8 cellular contexts compared by ENCODE assay signal in the genomic region with DNA sequence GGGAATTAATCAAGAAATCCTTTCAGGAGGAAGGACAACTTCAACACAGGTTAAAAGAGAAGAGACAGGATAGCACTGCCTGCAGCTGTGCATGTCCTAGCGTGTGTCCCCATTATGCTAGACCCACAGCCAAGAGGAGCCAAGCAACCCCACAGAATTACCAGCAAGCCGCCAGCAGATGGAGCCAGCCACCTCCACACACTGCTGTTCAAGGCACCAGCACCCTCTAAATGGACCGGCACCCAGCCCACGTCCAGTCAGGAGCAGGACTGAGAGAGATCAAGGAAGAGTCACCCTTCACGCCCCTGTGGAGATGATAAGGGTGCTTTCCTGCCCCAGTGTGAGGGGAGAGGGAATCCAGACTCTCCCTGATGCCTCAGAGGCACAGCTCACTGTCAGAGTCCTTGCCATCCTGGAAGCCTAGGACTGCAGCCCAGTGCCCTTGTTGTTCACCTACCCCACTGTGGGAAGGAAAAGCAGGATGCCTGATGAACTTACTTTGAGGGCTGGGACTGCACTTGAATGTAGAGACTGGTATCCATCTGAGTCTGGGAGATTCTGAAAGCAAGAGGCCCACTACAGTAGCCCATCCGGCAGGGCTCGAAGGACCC. TPM values are rescaled to one million over a fixed set of nuclear protein-coding genes. Genes with fewer than 3 reads are reported as not detected.
A peak's percentile ranks its signal among the peaks of the same experiment; 100 is the strongest.
DNase-seq lines count a peak whose midpoint lies in the region; ATAC-seq and TF ChIP-seq lines count a peak whose summit lies in the region.

No MANE protein-coding gene starts in this region.

- no peaks in the 10 kb centered on the region for H3K9me3 Mint-ChIP-seq in naive thymus-derived CD8-positive, alpha-beta T cell

- H3K4me1 Mint-ChIP-seq in naive thymus-derived CD8-positive, alpha-beta T cell = peaks cover 0 to 6% (median 1%) of the 10 kb centered on the region in 4 donors

- H3K4me3 ChIP-seq in fibroblast of mammary gland (ENCODE audit: control insufficient read depth, low read depth, low read length) = no peak overlapping the region
- peak overlapping the region in 3 of 4 donors; percentile 9 to 51 (median 22) for H3K4me3 ChIP-seq in tibial nerve

- no peaks in the 10 kb centered on the region for H3K36me3 ChIP-seq in tibial nerve

- H3K27me3 Mint-ChIP-seq in naive thymus-derived CD8-positive, alpha-beta T cell = peaks cover 15 to 63% (median 30%) of the 10 kb centered on the region in 5 donors

- peak; percentile 36 for DNase-seq in COLO668 (lab: John Stamatoyannopoulos, UW; ENCODE audit: unreplicated experiment)
- DNase-seq in GM19240 (ENCODE audit: insufficient read length, low spot score) = peak; percentile 27
- peak; percentile 18 for DNase-seq in NCI-H2171 treated with DMSO at 0.1 percent for 48 hours (lab: John Stamatoyannopoulos, UW)
- DNase-seq in activated CD8-positive, alpha-beta memory T cell treated with anti-CD3 and anti-CD28 coated beads, Interleukin-2, amount 50 U/mL, for 4 hours = peak; percentile 43
- DNase-seq in fibroblast of mammary gland (ENCODE audit: low read depth) = peak; percentile 71
- DNase-seq in naive thymus-derived CD8-positive, alpha-beta T cell = peak in 7 of 10 donors; percentile 7 to 52 (median 20)
- peak; percentile 71 to 88 for DNase-seq in tibial nerve (ENCODE audit: low spot score in 2 of 2)
- DNase-seq in SK-N-DZ (ENCODE audit: low spot score) = no peak

- no peaks in the 10 kb centered on the region for H3K9me3 ChIP-seq in tibial nerve

- TF ChIP-seq EP300 in tibial nerve (IDR thresholded peaks at IDR 0.05) = no peak

- no peak overlapping the region for H3K4me3 Mint-ChIP-seq in naive thymus-derived CD8-positive, alpha-beta T cell

- H3K27me3 ChIP-seq in tibial nerve = no peaks in the 10 kb centered on the region

- TF ChIP-seq CTCF in fibroblast of mammary gland (conservative IDR thresholded peaks at IDR 0.05; ENCODE audit: control insufficient read depth, insufficient read depth, low read depth, low read length) = peak; percentile 90
- peak; percentile 69 to 88 (median 72) for TF ChIP-seq CTCF in tibial nerve (IDR thresholded peaks at IDR 0.05)

- WGBS in tibial nerve, 2 donors = 34 to 35% methylated on average over 7 of the region's 7 CpGs

- POLR2A ChIA-PET in naive thymus-derived CD8-positive, alpha-beta T cell (lab: Charles Lee) = no interaction called here

- TF ChIP-seq POLR2A in tibial nerve (IDR thresholded peaks at IDR 0.05) = no peak

- no peaks in the 10 kb centered on the region for H3K36me3 Mint-ChIP-seq in naive thymus-derived CD8-positive, alpha-beta T cell

- H3K4me1 ChIP-seq in tibial nerve = peaks cover 0 to 49% (median 16%) of the 10 kb centered on the region in 4 donors

- peak; percentile 52 to 65 for ATAC-seq in naive thymus-derived CD8-positive, alpha-beta T cell

- H3K27ac Mint-ChIP-seq in naive thymus-derived CD8-positive, alpha-beta T cell = no peak overlapping the region

- peak overlapping the region; percentile 69 to 95 (median 86) for H3K27ac ChIP-seq in tibial nerve

RNA-seq across cellular contexts. Expression of gene CTTNBP2NL, which starts 37.1 kb away (rescaled TPM):
- under 1 TPM; 0.55 to 0.96 TPM for total RNA-seq in naive thymus-derived CD8-positive, alpha-beta T cell
- under 1 TPM in 1 of 3 donors, not detected in 2; 0.46 TPM for polyA plus RNA-seq in naive thymus-derived CD8-positive, alpha-beta T cell
- total RNA-seq in tibial nerve = 10 to 100 TPM; 18.8 to 28.0 (median 20.8) TPM
- 8.8 and 9.4 TPM in 2 replicates for polyA plus RNA-seq in SK-N-DZ (2014; cell fraction: cytosol; rRNA removed)
- polyA plus RNA-seq in SK-N-DZ (2014; cell fraction: nucleus; rRNA removed) = 3.7 and 4.7 TPM in 2 replicates

Comparison
In these comparisons a context has a peak if more than half of its experiments do, and no peak if none do; other contexts are left out.
1. RNA of gene CTTNBP2NL, which starts 37.1 kb away (total RNA-seq): 18.8 to 28.0 TPM in tibial nerve; 0.55 to 0.96 TPM in naive thymus-derived CD8-positive, alpha-beta T cell; every median in the first group is over 10 times any median in the second.